In genomic region chr1:84214115-84214956, GRCh38 we compare ENCODE assay signal across 30 cellular contexts.
"Had no signal": no experiment of that assay in that cellular context is flagged by ENCODE, and none has a peak within 500 bp of the region (broad histone marks: within the 10 kb centered on the region; RNA-seq: fewer than 3 reads in every experiment).

No MANE protein-coding gene starts in this region.

- H3K27ac Mint-ChIP-seq: activated naive CD8-positive, alpha-beta T cell treated with anti-CD3 and anti-CD28 coated beads, Interleukin-2, amount 10 ng/mL, durations not matched to agents 7 days and 5 days; activated T-helper 2 cell treated with anti-CD3 and anti-CD28 coated beads, Interferon-gamma antibody, Interleukin-2, Interleukin-4, amounts not matched to agents 10 μg/mL and 5 μg/mL and 100 μg/mL, durations not matched to agents 14 hours and 24 hours and 36 hours; stimulated activated naive CD8-positive, alpha-beta T cell treated with anti-CD3 and anti-CD28 coated beads, Interleukin-15, Interleukin-2, amounts not matched to agents 100 ng/mL and 50 ng/mL, for 24 hours; T-helper 1 cell treated with Interleukin-12 subunit alpha and Interleukin-12 subunit beta and Interleukin-4 antibody, amounts not matched to agents 30 μg/mL and 1 μg/mL, for 36 hours; type B pancreatic cell had no signal

- H3K4me3 ChIP-seq: esophagus muscularis mucosa, heart left ventricle, lower lobe of right lung, pancreas, prostate gland, skin epidermis, uterus had no signal

- H3K4me1 ChIP-seq: esophagus muscularis mucosa, heart left ventricle, lower lobe of right lung, pancreas, prostate gland, uterus had no signal

- H3K27ac ChIP-seq: brain microvascular endothelial cell, esophagus muscularis mucosa, foreskin keratinocyte, heart left ventricle, lower lobe of right lung, pancreas, prostate gland, skin epidermis, uterus, VCaP had no signal

- H3K27me3 ChIP-seq: brain microvascular endothelial cell, esophagus muscularis mucosa, foreskin keratinocyte, heart left ventricle, pancreas, uterus had no signal

- H3K9me3 ChIP-seq: pancreas, prostate gland had no signal

- DNase-seq: activated CD4-positive, alpha-beta T cell treated with anti-CD3 and anti-CD28 coated beads for 4 hours; activated CD4-positive, alpha-beta T cell treated with anti-CD3 and anti-CD28 coated beads, Interleukin-2, amount 50 U/mL, for 4 hours; activated CD8-positive, alpha-beta memory T cell treated with anti-CD3 and anti-CD28 coated beads for 24 hours; activated naive CD8-positive, alpha-beta T cell treated with anti-CD3 and anti-CD28 coated beads, Interleukin-2, amount 10 ng/mL, durations not matched to agents 7 days and 5 days; activated T-cell treated with anti-CD3 and anti-CD28 coated beads, Interleukin-2, amount 50 U/mL, for 1 hour; amniotic stem cell; brain microvascular endothelial cell; foreskin keratinocyte; heart left ventricle; kidney glomerular epithelial cell; lower lobe of right lung; mesenchymal stem cell; nucleus accumbens; pancreas; retina; stimulated activated CD4-positive, alpha-beta T cell treated with anti-CD3 and anti-CD28 coated beads, Interleukin-12 subunit alpha, Interleukin-12 subunit beta, amount 100 ng/mL, for 4 hours; stimulated activated CD4-positive, alpha-beta T cell treated with anti-CD3 and anti-CD28 coated beads, Interleukin-4, amount 100 ng/mL, for 1 hour; substantia nigra; T-helper 9 cell; uterus had no signal

- H3K36me3 ChIP-seq: brain microvascular endothelial cell, lower lobe of right lung, pancreas, prostate gland, uterus had no signal

- ATAC-seq: foreskin keratinocyte, heart left ventricle, left lobe of liver, lower lobe of right lung, pancreas, sciatic nerve had no signal

- H3K9me3 Mint-ChIP-seq: T-helper 1 cell treated with Interleukin-12 subunit alpha and Interleukin-12 subunit beta and Interleukin-4 antibody, amounts not matched to agents 30 μg/mL and 1 μg/mL, for 36 hours; type B pancreatic cell had no signal

- H3K27me3 Mint-ChIP-seq: activated naive CD8-positive, alpha-beta T cell treated with anti-CD3 and anti-CD28 coated beads, Interleukin-2, amount 10 ng/mL, durations not matched to agents 7 days and 5 days; stimulated activated naive CD8-positive, alpha-beta T cell treated with anti-CD3 and anti-CD28 coated beads, Interleukin-15, Interleukin-2, amounts not matched to agents 100 ng/mL and 50 ng/mL, for 24 hours; type B pancreatic cell had no signal

- H3K4me3 Mint-ChIP-seq: activated naive CD8-positive, alpha-beta T cell treated with anti-CD3 and anti-CD28 coated beads, Interleukin-2, amount 10 ng/mL, durations not matched to agents 7 days and 5 days; stimulated activated naive CD8-positive, alpha-beta T cell treated with anti-CD3 and anti-CD28 coated beads, Interleukin-15, Interleukin-2, amounts not matched to agents 100 ng/mL and 50 ng/mL, for 24 hours; T-helper 1 cell treated with Interleukin-12 subunit alpha and Interleukin-12 subunit beta and Interleukin-4 antibody, amounts not matched to agents 30 μg/mL and 1 μg/mL, for 36 hours; type B pancreatic cell had no signal
